8 cellular contexts compared by ENCODE assay signal in the genomic region with DNA sequence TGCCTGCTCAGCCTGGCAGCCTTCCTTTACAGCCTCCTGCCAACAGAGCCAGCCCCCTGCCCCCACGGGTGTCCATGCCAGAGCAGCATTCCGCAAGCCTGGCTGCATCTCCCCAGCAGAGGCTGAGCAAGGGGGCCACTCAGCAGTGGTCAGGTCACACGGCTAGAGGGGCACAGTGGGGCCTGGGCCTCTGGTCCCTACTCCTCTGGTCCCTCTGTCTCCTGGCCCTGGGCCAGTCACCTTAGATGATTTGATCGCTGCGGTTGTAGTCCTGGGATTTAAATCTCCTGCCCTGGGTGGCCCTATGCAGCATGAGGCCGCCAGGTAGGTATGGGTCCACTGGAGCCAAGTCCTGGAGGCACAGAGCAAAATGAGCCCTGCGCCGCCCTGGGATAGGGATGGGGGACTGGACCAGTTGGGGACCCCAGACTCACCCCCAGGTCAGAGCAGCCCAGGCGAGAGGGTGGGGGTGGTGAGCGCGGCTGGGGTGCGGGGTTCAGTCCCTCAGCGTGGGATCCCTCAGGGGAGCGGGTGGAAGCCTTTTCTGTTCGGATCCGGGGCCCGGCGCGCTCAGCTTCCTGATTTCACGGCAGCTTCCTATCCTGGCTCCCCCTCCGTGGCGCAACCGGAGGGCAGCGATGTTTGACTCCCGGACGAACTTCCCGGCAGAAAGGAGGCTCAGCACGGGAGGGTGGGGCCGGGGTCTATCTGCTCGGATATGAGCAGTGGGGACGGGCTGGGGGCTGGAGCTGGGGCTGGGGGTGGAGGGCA. TPM values are rescaled to one million over a fixed set of nuclear protein-coding genes. Genes with fewer than 3 reads are reported as not detected.
DNase-seq lines count a peak whose midpoint lies in the region; ATAC-seq and TF ChIP-seq lines count a peak whose summit lies in the region.

Gene ZBTB47 (plus strand): TSS at position 138 of the 771 bp plus-strand sequence. CDS start 4,659 bp downstream, outside the sequence.

- no peaks in the 10 kb centered on the region for H3K36me3 ChIP-seq in PC-9 (ENCODE audit: low read depth)

- peaks cover 20 to 22% of the 10 kb centered on the region in 2 donors for H3K27me3 Mint-ChIP-seq in stimulated activated naive B cell treated with anti-CD40 and anti-IgM and Interleukin-4, amounts not matched to agents 10 μg/mL and 1 μg/mL and 100 μg/mL, for 72 hours

- peak within 1 kb of the TSS; percentile 77 for H2AFZ ChIP-seq in PC-9

- H3K79me2 ChIP-seq in PC-9 (ENCODE audit: low read depth), result no peaks in the 10 kb centered on the region

- H3K9me3 ChIP-seq in PC-9 (ENCODE audit: insufficient read depth, low read depth), result no peaks in the 10 kb centered on the region

- peaks cover 33% of the 10 kb centered on the region for H3K4me1 ChIP-seq in PC-9 (replicated peaks; ENCODE audit: insufficient read depth)

- DNase-seq in activated T-cell treated with anti-CD3 and anti-CD28 coated beads, Interleukin-2, amount 50 U/mL, for 1 hour, result peak; percentile 26
- DNase-seq in activated T-cell treated with anti-CD3 and anti-CD28 coated beads for 4 hours (no peak), PC-9 (no peak), dermis blood vessel endothelial cell (peak; percentile 37), left lobe of liver (ENCODE audit: low spot score) (peak; percentile 59), NCI-H1930 (lab: John Stamatoyannopoulos, UW) (no peak), NCI-H1694 (lab: John Stamatoyannopoulos, UW) (no peak)
- no peak for DNase-seq in stimulated activated naive B cell treated with anti-CD40 and anti-IgM and Interleukin-4, amounts not matched to agents 10 μg/mL and 1 μg/mL and 100 μg/mL, for 72 hours

- CTCF ChIA-PET in PC-9 (lab: Charles Lee), result interaction anchor here (0.7 kb wide), 1 partner anchor 11 kb away, joined by 4 read pairs; no protein-coding TSS in a partner anchor

- intact Hi-C loops in PC-9 (cut with micrococcal nuclease; ENCODE audit: unreplicated experiment), result loop anchor here (2.0 kb wide), 2 partner anchors 53 to 91 kb away; partner anchors contain the start of gene NKTR

- peak within 1 kb of the TSS; percentile 65 for H3K27ac ChIP-seq in PC-9

- TF ChIP-seq CTCF in PC-9 (conservative IDR thresholded peaks at IDR 0.05), result no peak

- H3F3A ChIP-seq in PC-9 (ENCODE audit: insufficient read depth, low read depth), result peaks cover 18% of the 10 kb centered on the region; the same call in 1 of the 2 replicates

- H3K4me3 Mint-ChIP-seq in stimulated activated naive B cell treated with anti-CD40 and anti-IgM and Interleukin-4, amounts not matched to agents 10 μg/mL and 1 μg/mL and 100 μg/mL, for 72 hours, result peak within 1 kb of the TSS; percentile 87 to 90

- BruUV-seq in PC-9 (replicated peaks; lab: Mats Ljungman, UMichigan), result TSS peak; percentile 18

- peak within 1 kb of the TSS; percentile 66 for H3K4me3 ChIP-seq in PC-9

- no peaks in the 10 kb centered on the region for H3K9me2 ChIP-seq in PC-9 (ENCODE audit: insufficient read depth)

- H3K9me3 Mint-ChIP-seq in stimulated activated naive B cell treated with anti-CD40 and anti-IgM and Interleukin-4, amounts not matched to agents 10 μg/mL and 1 μg/mL and 100 μg/mL, for 72 hours, result no peaks in the 10 kb centered on the region

- H3K36me3 Mint-ChIP-seq in stimulated activated naive B cell treated with anti-CD40 and anti-IgM and Interleukin-4, amounts not matched to agents 10 μg/mL and 1 μg/mL and 100 μg/mL, for 72 hours, result peaks cover 6 to 10% of the 10 kb centered on the region in 2 donors

- POLR2A ChIA-PET in PC-9 (lab: Charles Lee; ENCODE audit: unreplicated experiment), result no interaction called here

- H3K27me3 ChIP-seq in PC-9 (ENCODE audit: insufficient read depth, low read depth), result no peaks in the 10 kb centered on the region

- peaks cover 15 to 30% of the 10 kb centered on the region in 2 donors for H3K4me1 Mint-ChIP-seq in stimulated activated naive B cell treated with anti-CD40 and anti-IgM and Interleukin-4, amounts not matched to agents 10 μg/mL and 1 μg/mL and 100 μg/mL, for 72 hours

- ATAC-seq in left lobe of liver, result peak; percentile 31
- ATAC-seq in stimulated activated naive B cell treated with anti-CD40 and anti-IgM and Interleukin-4, amounts not matched to agents 10 μg/mL and 1 μg/mL and 100 μg/mL, for 72 hours (replicated peaks), result peak; percentile 2 to 11

- no peaks in the 10 kb centered on the region for H4K20me1 ChIP-seq in PC-9 (ENCODE audit: insufficient read depth)

- peak within 1 kb of the TSS; percentile 92 for H3K4me2 ChIP-seq in PC-9

- H3K27ac Mint-ChIP-seq in stimulated activated naive B cell treated with anti-CD40 and anti-IgM and Interleukin-4, amounts not matched to agents 10 μg/mL and 1 μg/mL and 100 μg/mL, for 72 hours, result peak within 1 kb of the TSS; percentile 83

RNA-seq across cellular contexts. Expression of gene ZBTB47, which starts in this region (rescaled TPM):
- 8.1 and 9.6 TPM in 2 replicates for total RNA-seq in PC-9 (2021)
- 13.9 and 19.6 TPM in 2 replicates for total RNA-seq in dermis blood vessel endothelial cell
- total RNA-seq in left lobe of liver, result 5.0 TPM

Comparison
In these comparisons a context has a peak if more than half of its experiments do, and no peak if none do; other contexts are left out.
1. DNase-seq: peak in activated T-cell treated with anti-CD3 and anti-CD28 coated beads, Interleukin-2, amount 50 U/mL, for 1 hour (single experiment), dermis blood vessel endothelial cell (single experiment) and left lobe of liver (single experiment); none in activated T-cell treated with anti-CD3 and anti-CD28 coated beads for 4 hours (single experiment), PC-9 (0 of 2), stimulated activated naive B cell treated with anti-CD40 and anti-IgM and Interleukin-4, amounts not matched to agents 10 μg/mL and 1 μg/mL and 100 μg/mL, for 72 hours (single experiment), NCI-H1930 (0 of 2) and NCI-H1694 (single experiment).